In the genomic region with DNA sequence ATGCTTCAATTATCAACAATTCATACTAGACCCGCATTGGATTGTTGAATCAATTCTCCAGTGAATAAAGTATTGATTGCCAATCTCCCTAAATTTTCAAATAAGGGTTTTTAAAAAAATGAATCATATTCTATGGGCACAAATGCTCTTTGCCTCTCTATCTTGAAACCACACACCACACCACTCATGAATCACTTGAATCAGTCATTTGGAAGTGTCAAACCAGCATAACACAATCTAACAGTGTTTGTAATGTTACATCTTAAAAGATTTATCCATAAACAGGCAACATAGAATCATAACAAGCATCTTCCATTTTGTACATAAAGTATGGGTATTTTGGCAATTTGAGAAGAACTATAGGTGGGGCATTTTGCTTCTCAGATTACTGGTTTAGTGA, we compare ENCODE assay signal across 27 cellular contexts.
"Had no signal": no experiment of that assay in that cellular context is flagged by ENCODE, and none has a peak within 500 bp of the region (broad histone marks: within the 10 kb centered on the region; RNA-seq: fewer than 3 reads in every experiment).

No MANE protein-coding gene starts in this region.

- H3K4me3 Mint-ChIP-seq: immature natural killer cell; mesothelial cell of epicardium; naive B cell; natural killer cell; stimulated activated memory B cell treated with anti-CD40 and anti-IgM and Interleukin-4, amounts not matched to agents 10 μg/mL and 1 μg/mL and 100 μg/mL, for 72 hours; stimulated activated naive CD8-positive, alpha-beta T cell treated with anti-CD3 and anti-CD28 coated beads, Interleukin-15, amount 100 ng/mL, for 72 hours; type B pancreatic cell had no signal

- H3K9me3 ChIP-seq: left lung, lower lobe of right lung, pancreas, prostate gland, spleen, tibial nerve, uterus had no signal

- DNase-seq: hypothalamus; immature natural killer cell; kidney; left colon; left lung; lower lobe of right lung; mammary epithelial cell; mesendoderm; naive B cell; natural killer cell; pancreas; posterior cingulate gyrus; retina; right cardiac atrium; spleen; stimulated activated CD4-positive, alpha-beta T cell treated with anti-CD3 and anti-CD28 coated beads, Interleukin-4, amount 100 ng/mL, for 24 hours; stimulated activated naive CD4-positive, alpha-beta T cell treated with Interleukin-2 at 50 U/mL for 16 hours; stimulated activated naive CD8-positive, alpha-beta T cell treated with anti-CD3 and anti-CD28 coated beads, Interleukin-15, amount 100 ng/mL, for 72 hours; substantia nigra; uterus had no signal

- H3K4me1 ChIP-seq: left lung, lower lobe of right lung, pancreas, prostate gland, spleen, tibial nerve, uterus had no signal

- H3K27me3 Mint-ChIP-seq: naive B cell; stimulated activated memory B cell treated with anti-CD40 and anti-IgM and Interleukin-4, amounts not matched to agents 10 μg/mL and 1 μg/mL and 100 μg/mL, for 72 hours; type B pancreatic cell had no signal

- H3K36me3 ChIP-seq: left lung, lower lobe of right lung, pancreas, prostate gland, spleen, tibial nerve, uterus had no signal

- H3K27ac ChIP-seq: left lung, lower lobe of right lung, pancreas, prostate gland, skin epidermis, spleen, tibial nerve, uterus had no signal

- ATAC-seq: left colon; left lung; lower lobe of right lung; natural killer cell; pancreas; right cardiac atrium; sciatic nerve; stimulated activated memory B cell treated with anti-CD40 and anti-IgM and Interleukin-4, amounts not matched to agents 10 μg/mL and 1 μg/mL and 100 μg/mL, for 72 hours; stimulated activated naive CD8-positive, alpha-beta T cell treated with anti-CD3 and anti-CD28 coated beads, Interleukin-15, amount 100 ng/mL, for 72 hours had no signal

- H3K27ac Mint-ChIP-seq: immature natural killer cell; mesothelial cell of epicardium; naive B cell; natural killer cell; stimulated activated memory B cell treated with anti-CD40 and anti-IgM and Interleukin-4, amounts not matched to agents 10 μg/mL and 1 μg/mL and 100 μg/mL, for 72 hours; stimulated activated naive CD8-positive, alpha-beta T cell treated with anti-CD3 and anti-CD28 coated beads, Interleukin-15, amount 100 ng/mL, for 72 hours; type B pancreatic cell had no signal

- H3K4me1 Mint-ChIP-seq: immature natural killer cell; naive B cell; natural killer cell; stimulated activated memory B cell treated with anti-CD40 and anti-IgM and Interleukin-4, amounts not matched to agents 10 μg/mL and 1 μg/mL and 100 μg/mL, for 72 hours; stimulated activated naive CD8-positive, alpha-beta T cell treated with anti-CD3 and anti-CD28 coated beads, Interleukin-15, amount 100 ng/mL, for 72 hours had no signal

- H3K4me3 ChIP-seq: left lung, lower lobe of right lung, pancreas, prostate gland, skin epidermis, spleen, tibial nerve, uterus had no signal

- H3K27me3 ChIP-seq: left lung, pancreas, spleen, tibial nerve, uterus had no signal

- H3K36me3 Mint-ChIP-seq: immature natural killer cell; mesothelial cell of epicardium; naive B cell; natural killer cell; stimulated activated memory B cell treated with anti-CD40 and anti-IgM and Interleukin-4, amounts not matched to agents 10 μg/mL and 1 μg/mL and 100 μg/mL, for 72 hours; type B pancreatic cell had no signal

- H3K9me3 Mint-ChIP-seq: natural killer cell; stimulated activated memory B cell treated with anti-CD40 and anti-IgM and Interleukin-4, amounts not matched to agents 10 μg/mL and 1 μg/mL and 100 μg/mL, for 72 hours; stimulated activated naive CD8-positive, alpha-beta T cell treated with anti-CD3 and anti-CD28 coated beads, Interleukin-15, amount 100 ng/mL, for 72 hours; type B pancreatic cell had no signal
